ENCODE assay signal across 10 cellular contexts in genomic region chr9:88660611-88661010, GRCh38.
DNase-seq lines count a peak whose midpoint lies in the region; ATAC-seq and TF ChIP-seq lines count a peak whose summit lies in the region.
"Had no signal": no experiment of that assay in that cellular context is flagged by ENCODE, and none has a peak within 500 bp of the region (broad histone marks: within the 10 kb centered on the region; RNA-seq: fewer than 3 reads in every experiment).

No MANE protein-coding gene starts in this region.

- 18 to 20% methylated on average over 1 of the region's 1 CpG for WGBS in upper lobe of left lung, 2 donors

- H3K27me3 Mint-ChIP-seq in chondrocyte (ENCODE audit: low read depth): peaks cover 2% of the 10 kb centered on the region
- H3K27me3 Mint-ChIP-seq in neural progenitor cell (ENCODE audit: insufficient read depth, low read depth): peaks cover 3% of the 10 kb centered on the region

- no peak overlapping the region for H3K4me2 ChIP-seq in MM.1S (ENCODE audit: low read depth, low read length)
- no peak overlapping the region for H3K4me2 ChIP-seq in neural progenitor cell

- H3K27ac ChIP-seq in MM.1S (ENCODE audit: low read length) (no peak overlapping the region), neural progenitor cell (no peak overlapping the region), upper lobe of left lung (no peak overlapping the region), tibial artery (no peak overlapping the region)
- H3K27ac ChIP-seq: SK-N-MC had no signal

- H2AFZ ChIP-seq in MM.1S (ENCODE audit: low read length): no peak overlapping the region
- no peak overlapping the region for H2AFZ ChIP-seq in neural progenitor cell (replicated peaks)

- H3K9me3 ChIP-seq in MM.1S (replicated peaks; ENCODE audit: insufficient read depth, low read length) (no peaks in the 10 kb centered on the region), neural progenitor cell (ENCODE audit: low read depth) (no peaks in the 10 kb centered on the region), upper lobe of left lung (no peaks in the 10 kb centered on the region), tibial artery (no peaks in the 10 kb centered on the region)

- TF ChIP-seq EP300 in upper lobe of left lung (IDR thresholded peaks at IDR 0.05): no peak

- H3K4me3 ChIP-seq in MM.1S (ENCODE audit: low read length): no peak overlapping the region
- no peak overlapping the region for H3K4me3 ChIP-seq in neural progenitor cell
- no peak overlapping the region for H3K4me3 ChIP-seq in upper lobe of left lung
- H3K4me3 ChIP-seq in tibial artery: no peak overlapping the region
- H3K4me3 ChIP-seq: SK-N-MC had no signal

- TF ChIP-seq CTCF in MM.1S (IDR thresholded peaks at IDR 0.05; ENCODE audit: low read length) (peak; percentile 42), chondrocyte (IDR thresholded peaks at IDR 0.05) (peak; percentile 70), neural progenitor cell (IDR thresholded peaks at IDR 0.05) (peak; percentile 52), upper lobe of left lung (IDR thresholded peaks at IDR 0.05) (peak in 2 of 6 experiments; percentile 25 to 28), tibial artery (IDR thresholded peaks at IDR 0.05) (peak in 1 of 2 experiments; percentile 13)

- H3K36me3 ChIP-seq in MM.1S (replicated peaks; ENCODE audit: insufficient read depth, low read length) (no peaks in the 10 kb centered on the region), neural progenitor cell (no peaks in the 10 kb centered on the region), upper lobe of left lung (no peaks in the 10 kb centered on the region), tibial artery (no peaks in the 10 kb centered on the region)

- H4K20me1 ChIP-seq in MM.1S (ENCODE audit: insufficient read depth, low read length) (no peaks in the 10 kb centered on the region), neural progenitor cell (ENCODE audit: low read depth) (no peaks in the 10 kb centered on the region)

- no peak overlapping the region for H3K27ac Mint-ChIP-seq in chondrocyte (ENCODE audit: unreplicated experiment)
- H3K27ac Mint-ChIP-seq in neural progenitor cell: no peak overlapping the region
- H3K27ac Mint-ChIP-seq: activated naive CD4-positive, alpha-beta T cell treated with anti-CD3 and anti-CD28 coated beads, Interleukin-2, amount 50 U/mL, for 24 hours had no signal

- no peak overlapping the region for H3K4me3 Mint-ChIP-seq in chondrocyte (ENCODE audit: unreplicated experiment)
- H3K4me3 Mint-ChIP-seq in neural progenitor cell: no peak overlapping the region
- H3K4me3 Mint-ChIP-seq: activated naive CD4-positive, alpha-beta T cell treated with anti-CD3 and anti-CD28 coated beads, Interleukin-2, amount 50 U/mL, for 24 hours had no signal

- H3K4me1 Mint-ChIP-seq in chondrocyte (ENCODE audit: low read depth) (peaks cover 5% of the 10 kb centered on the region), neural progenitor cell (peaks cover 5% of the 10 kb centered on the region)
- H3K4me1 Mint-ChIP-seq: activated naive CD4-positive, alpha-beta T cell treated with anti-CD3 and anti-CD28 coated beads, Interleukin-2, amount 50 U/mL, for 24 hours had no signal

- no peaks in the 10 kb centered on the region for H3F3A ChIP-seq in MM.1S (ENCODE audit: insufficient read depth, low read length)
- H3F3A ChIP-seq in neural progenitor cell (ENCODE audit: low read depth): no peaks in the 10 kb centered on the region

- H3K36me3 Mint-ChIP-seq in chondrocyte (ENCODE audit: low read depth) (no peaks in the 10 kb centered on the region), neural progenitor cell (no peaks in the 10 kb centered on the region)
- H3K36me3 Mint-ChIP-seq: activated naive CD4-positive, alpha-beta T cell treated with anti-CD3 and anti-CD28 coated beads, Interleukin-2, amount 50 U/mL, for 24 hours had no signal

- H3K9me3 Mint-ChIP-seq in chondrocyte (ENCODE audit: low read depth) (peaks cover 9% of the 10 kb centered on the region), neural progenitor cell (peaks cover 4% of the 10 kb centered on the region)

- DNase-seq in NCI-H2171 treated with DMSO at 0.1 percent for 48 hours (lab: John Stamatoyannopoulos, UW) (peak; percentile 40), NCI-H2171 (lab: John Stamatoyannopoulos, UW) (no peak), MM.1S (peak; percentile 28), chondrocyte (ENCODE audit: low spot score) (no peak), neural progenitor cell (ENCODE audit: low spot score) (peak; percentile 58), mesenteric fat pad (ENCODE audit: low spot score) (no peak), upper lobe of left lung (no peak), tibial artery (no peak)

- intact Hi-C loops in tibial artery (cut with DNase I; ENCODE audit: low total_unique reads): no loop called here

- H3K9ac ChIP-seq in MM.1S (ENCODE audit: low read length): no peak overlapping the region
- H3K9ac ChIP-seq in neural progenitor cell: no peak overlapping the region

- ATAC-seq in upper lobe of left lung (ENCODE audit: low FRiP score in 2 of 2): no peak

- no peak for TF ChIP-seq POLR2A in upper lobe of left lung (IDR thresholded peaks at IDR 0.05)

- no peaks in the 10 kb centered on the region for H3K27me3 ChIP-seq in MM.1S (replicated peaks; ENCODE audit: insufficient read depth, low read length)
- H3K27me3 ChIP-seq in neural progenitor cell: no peaks in the 10 kb centered on the region
- no peaks in the 10 kb centered on the region for H3K27me3 ChIP-seq in upper lobe of left lung
- no peaks in the 10 kb centered on the region for H3K27me3 ChIP-seq in tibial artery

- H3K79me2 ChIP-seq in MM.1S (ENCODE audit: low read length) (no peaks in the 10 kb centered on the region), neural progenitor cell (ENCODE audit: low read depth) (no peaks in the 10 kb centered on the region)

- no peaks in the 10 kb centered on the region for H3K9me2 ChIP-seq in MM.1S (replicated peaks; ENCODE audit: insufficient read depth, low read length)

- H3K4me1 ChIP-seq in MM.1S (ENCODE audit: low read length) (no peaks in the 10 kb centered on the region), neural progenitor cell (peaks cover 4% of the 10 kb centered on the region), upper lobe of left lung (no peaks in the 10 kb centered on the region), tibial artery (peaks cover 0 to 5% (median 0%) of the 10 kb centered on the region in 4 donors)

Comparison
In these comparisons a context has a peak if more than half of its experiments do, and no peak if none do; other contexts are left out.
1. DNase-seq: peak in NCI-H2171 treated with DMSO at 0.1 percent for 48 hours (single experiment), MM.1S (single experiment) and neural progenitor cell (single experiment); none in NCI-H2171 (single experiment), chondrocyte (single experiment), mesenteric fat pad (single experiment), upper lobe of left lung (0 of 2) and tibial artery (0 of 2).